13 cellular contexts compared by ENCODE assay signal in genomic region chr3:40736943-40737342, GRCh38.
DNase-seq lines count a peak whose midpoint lies in the region; ATAC-seq, FAIRE-seq and TF ChIP-seq lines count a peak whose summit lies in the region.
"Had no signal": no experiment of that assay in that cellular context is flagged by ENCODE, and none has a peak within 500 bp of the region (broad histone marks: within the 10 kb centered on the region; RNA-seq: fewer than 3 reads in every experiment).

No MANE protein-coding gene starts in this region.

- H4K20me1 ChIP-seq in K562 (replicated peaks; ENCODE audit: control insufficient read depth, insufficient read depth, low read length): no peaks in the 10 kb centered on the region

- H3K27ac ChIP-seq in K562 (ENCODE audit: extremely low read depth, low read depth, low read length) (no peak overlapping the region), Peyer's patch (no peak overlapping the region)
- H3K27ac ChIP-seq: A549 had no signal

- FAIRE-seq in K562 (lab: Jason Lieb, UNC): peak; percentile 23
- FAIRE-seq: A549 had no signal

- no peaks in the 10 kb centered on the region for H3K9me1 ChIP-seq in K562 (ENCODE audit: control insufficient read depth, insufficient read depth, low read length)

- intact Hi-C loops in K562 (cut with micrococcal nuclease): no loop called here
- intact Hi-C loops in left colon (cut with DNase I, micrococcal nuclease): no loop called here

- H3K9ac ChIP-seq in K562 (ENCODE audit: insufficient read depth in 1 of 2, low read depth in 2 of 2, low read length in 2 of 2): no peak overlapping the region

- TF ChIP-seq CTCF in K562 (IDR thresholded peaks at IDR 0.05 in 2 of 3, conservative IDR thresholded peaks at IDR 0.05 in 1 of 3; ENCODE audit: insufficient read depth in 2 of 3, low read depth in 1 of 3, low read length in 3 of 3) (peak in 1 of 3 experiments; percentile 26; a peak in 2 of 6 replicates), Peyer's patch (IDR thresholded peaks at IDR 0.05) (no peak)

- no peak for TF ChIP-seq EP300 in K562 (IDR thresholded peaks at IDR 0.05; ENCODE audit: low read length)

- ATAC-seq in K562 (peak; percentile 86), left colon (peak; percentile 36), GM21381 (IDR thresholded peaks at IDR 0.05; ENCODE audit: unreplicated experiment) (no peak)
- ATAC-seq: A549; CD8-positive, alpha-beta T cell had no signal

- H3K27me3 ChIP-seq in K562 (ENCODE audit: control insufficient read depth in 2 of 2, insufficient read depth in 2 of 2, low read length in 2 of 2) (0 out of 5 replicates have a peak, but pooled peaks cover 0 to 3% of the 10 kb centered on the region in 2 experiments), Peyer's patch (no peaks in the 10 kb centered on the region)

- no peaks in the 10 kb centered on the region for H3K4me1 ChIP-seq in K562 (replicated peaks in 1 of 2; ENCODE audit: control insufficient read depth in 2 of 2, insufficient read depth in 2 of 2, low read length in 2 of 2)
- H3K4me1 ChIP-seq in Peyer's patch: no peaks in the 10 kb centered on the region
- H3K4me1 ChIP-seq: A549, Caco-2 had no signal

- H3K4me3 ChIP-seq in K562 (no peak overlapping the region), Peyer's patch (no peak overlapping the region)
- H3K4me3 ChIP-seq: A549 had no signal

- no peak overlapping the region for H3K4me2 ChIP-seq in K562 (ENCODE audit: insufficient read depth, low read length)
- H3K4me2 ChIP-seq: A549 had no signal

- no peak overlapping the region for H2AFZ ChIP-seq in K562 (ENCODE audit: low read depth, low read length)

- no peaks in the 10 kb centered on the region for H3K36me3 ChIP-seq in K562 (ENCODE audit: control insufficient read depth, insufficient read depth, low read length)
- H3K36me3 ChIP-seq in Peyer's patch: no peaks in the 10 kb centered on the region

- BruUV-seq in K562 (replicated peaks; lab: Mats Ljungman, UMichigan): no TSS peak

- H3K9me3 ChIP-seq in K562 (replicated peaks; ENCODE audit: control insufficient read depth, insufficient read depth, low read depth, low read length): no peaks in the 10 kb centered on the region
- H3K9me3 ChIP-seq in Peyer's patch: no peaks in the 10 kb centered on the region
- H3K9me3 ChIP-seq: A549, Caco-2 had no signal

- TF ChIP-seq POLR2A in K562 (conservative IDR thresholded peaks at IDR 0.05) (no peak), Peyer's patch (IDR thresholded peaks at IDR 0.05) (no peak)

- 0% methylated on average over 3 of the region's 3 CpGs for WGBS in K562 (ENCODE audit: insufficient coverage, low coverage, missing lambda C conversion rate)

- CTCF ChIA-PET in K562 (lab: Yijun Ruan, JAX; ENCODE audit: low intra/inter-chr PET ratio): no interaction called here

- POLR2A ChIA-PET in K562 (lab: Yijun Ruan, JAX): interaction anchor here (0.8 kb wide), 1 partner anchor 17 kb away, joined by 3 read pairs; no protein-coding TSS in a partner anchor

- in situ Hi-C loops in SK-MEL-5 (cut with HindIII; ENCODE audit: low pct_unique_long_range_greater_than_20kb, low sequenced_read_pairs) (no loop called here), K562 (cut with MboI) (no loop called here)

- no peak for TF ChIP-seq RAD21 in K562 (CRISPR knock-in tag; conservative IDR thresholded peaks at IDR 0.05 in 1 of 2, IDR thresholded peaks at IDR 0.05 in 1 of 2)

- DNase-seq in SK-MEL-5 (ENCODE audit: low read depth, low spot score) (peak; percentile 28), K562 (ENCODE audit: extremely low read depth in 1 of 4, low spot score in 3 of 4) (no peak), left colon (no peak), D341Med (ENCODE audit: low spot score) (no peak), Peyer's patch (no peak), SK-N-DZ (ENCODE audit: low spot score) (no peak)
- DNase-seq: Caco-2; CD8-positive, alpha-beta T cell; DMS53; GF-D8; HCEC 1CT had no signal

- no peaks in the 10 kb centered on the region for H3K79me2 ChIP-seq in K562 (ENCODE audit: control insufficient read depth, insufficient read depth, low read length)

TF ChIP-seq in K562, 482 proteins besides CTCF, POLR2A, EP300 and RAD21:
- TF ChIP-seq ZFP36 (IDR thresholded peaks at IDR 0.05; ENCODE audit: low read depth, low read length, partially characterized antibody) (peak; percentile 28), FOXP1 (CRISPR knock-in tag; IDR thresholded peaks at IDR 0.05) (no peak)
